6 cellular contexts compared by ENCODE assay signal in genomic region chr10:133258066-133258817, GRCh38.
DNase-seq lines count a peak whose midpoint lies in the region; ATAC-seq lines count a peak whose summit lies in the region.

No MANE protein-coding gene starts in this region.

- peak; percentile 38 to 57 for DNase-seq in stimulated activated CD4-positive, alpha-beta T cell treated with anti-CD3 and anti-CD28 coated beads, Interleukin-2, amount 100 ng/mL, for 24 hours
- DNase-seq in stimulated activated CD4-positive, alpha-beta T cell treated with anti-CD3 and anti-CD28 coated beads, Interleukin-4, amount 100 ng/mL, for 1 hour, result no peak
- DNase-seq in epithelial cell of prostate (ENCODE audit: low read depth, low spot score) (peak; percentile 31), DMS79 treated with DMSO at 0.1 percent for 48 hours (lab: John Stamatoyannopoulos, UW) (no peak), C1 segment of cervical spinal cord (lab: John Stamatoyannopoulos, UW) (no peak)

- H3K27ac ChIP-seq in epithelial cell of prostate, result peak overlapping the region; percentile 79

- ATAC-seq in GM18867 (IDR thresholded peaks at IDR 0.05; ENCODE audit: unreplicated experiment), result no peak

Comparison
In these comparisons a context has a peak if more than half of its experiments do, and no peak if none do; other contexts are left out.
1. DNase-seq: peak in stimulated activated CD4-positive, alpha-beta T cell treated with anti-CD3 and anti-CD28 coated beads, Interleukin-2, amount 100 ng/mL, for 24 hours (2 of 2) and epithelial cell of prostate (single experiment); none in stimulated activated CD4-positive, alpha-beta T cell treated with anti-CD3 and anti-CD28 coated beads, Interleukin-4, amount 100 ng/mL, for 1 hour (single experiment), DMS79 treated with DMSO at 0.1 percent for 48 hours (single experiment) and C1 segment of cervical spinal cord (0 of 14).